30 cellular contexts compared by ENCODE assay signal in the genomic region with DNA sequence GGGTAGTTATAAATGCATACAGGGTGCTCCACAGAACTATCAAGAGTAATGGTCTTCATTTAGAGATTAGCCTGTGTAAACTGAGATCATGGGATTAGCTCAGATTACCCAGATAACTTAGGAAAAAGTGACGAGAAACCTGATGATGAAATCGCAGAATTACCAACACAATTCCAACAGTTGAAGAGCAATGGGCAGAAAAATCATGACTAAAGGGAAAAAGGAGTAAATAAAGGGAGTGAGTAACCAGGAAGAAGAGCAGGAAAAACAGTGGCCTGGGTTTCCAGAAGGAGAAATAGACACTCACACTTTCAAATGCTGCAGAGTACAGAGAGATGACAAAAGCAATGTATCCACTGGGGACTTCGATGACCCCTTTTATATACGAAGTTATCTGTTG.
"Had no signal": no experiment of that assay in that cellular context is flagged by ENCODE, and none has a peak within 500 bp of the region (broad histone marks: within the 10 kb centered on the region; RNA-seq: fewer than 3 reads in every experiment).

No MANE protein-coding gene starts in this region.

- H3K4me2 ChIP-seq: neural progenitor cell had no signal

- DNase-seq: hypothalamus; immature natural killer cell; kidney; left ventricle myocardium inferior; mesendoderm; naive B cell; natural killer cell; nephron progenitor cell; occipital lobe; ovary; stimulated activated CD4-positive, alpha-beta T cell treated with anti-CD3 and anti-CD28 coated beads, Interleukin-12 subunit alpha, Interleukin-12 subunit beta, amount 100 ng/mL, for 4 hours; stimulated activated CD4-positive, alpha-beta T cell treated with anti-CD3 and anti-CD28 coated beads, Interleukin-15, amount 100 ng/mL, for 24 hours; stimulated activated CD4-positive, alpha-beta T cell treated with anti-CD3 and anti-CD28 coated beads, Interleukin-2, amount 100 ng/mL, for 24 hours; stimulated activated CD4-positive, alpha-beta T cell treated with anti-CD3 and anti-CD28 coated beads, Interleukin-4, amount 100 ng/mL, for 1 hour; stimulated activated naive B cell treated with anti-CD40 and anti-IgM and Interleukin-4, amounts not matched to agents 10 μg/mL and 1 μg/mL and 100 μg/mL, for 72 hours; stimulated activated naive CD8-positive, alpha-beta T cell treated with anti-CD3 and anti-CD28 coated beads, Interleukin-15, Interleukin-2, amounts not matched to agents 100 U/mL and 50 U/mL, for 24 hours; stomach; testis; thyroid gland; transverse colon; upper lobe of left lung had no signal

- ATAC-seq: natural killer cell; sciatic nerve; stimulated activated naive B cell treated with anti-CD40 and anti-IgM and Interleukin-4, amounts not matched to agents 10 μg/mL and 1 μg/mL and 100 μg/mL, for 72 hours; stimulated activated naive CD8-positive, alpha-beta T cell treated with anti-CD3 and anti-CD28 coated beads, Interleukin-15, Interleukin-2, amounts not matched to agents 100 U/mL and 50 U/mL, for 24 hours had no signal

- H3K36me3 ChIP-seq: left ventricle myocardium inferior, neural progenitor cell, neutrophil, ovary, right atrium auricular region, stomach, thyroid gland, transverse colon, upper lobe of left lung, vagina had no signal

- H2AFZ ChIP-seq: neural progenitor cell had no signal

- H3K27ac ChIP-seq: left ventricle myocardium inferior, neural progenitor cell, neutrophil, ovary, right atrium auricular region, skin epidermis, stomach, testis, thyroid gland, transverse colon, upper lobe of left lung, vagina had no signal

- H3K9me3 Mint-ChIP-seq: nephron progenitor cell had no signal

- H3K4me1 ChIP-seq: neural progenitor cell, right atrium auricular region, stomach, testis, thyroid gland, transverse colon, upper lobe of left lung, vagina had no signal

- H3K36me3 Mint-ChIP-seq: immature natural killer cell; mesothelial cell of epicardium; naive B cell; neural progenitor cell; stimulated activated naive B cell treated with anti-CD40 and anti-IgM and Interleukin-4, amounts not matched to agents 10 μg/mL and 1 μg/mL and 100 μg/mL, for 72 hours had no signal

- H3K27ac Mint-ChIP-seq: immature natural killer cell; mesothelial cell of epicardium; naive B cell; natural killer cell; nephron progenitor cell; neural progenitor cell; progenitor cell of endocrine pancreas; stimulated activated naive B cell treated with anti-CD40 and anti-IgM and Interleukin-4, amounts not matched to agents 10 μg/mL and 1 μg/mL and 100 μg/mL, for 72 hours had no signal

- H3K27me3 ChIP-seq: neural progenitor cell, neutrophil, ovary, right atrium auricular region, stomach, testis, thyroid gland, transverse colon, upper lobe of left lung, vagina had no signal

- H3K27me3 Mint-ChIP-seq: naive B cell; stimulated activated naive B cell treated with anti-CD40 and anti-IgM and Interleukin-4, amounts not matched to agents 10 μg/mL and 1 μg/mL and 100 μg/mL, for 72 hours had no signal

- H3K4me1 Mint-ChIP-seq: immature natural killer cell; mesothelial cell of epicardium; naive B cell; natural killer cell; nephron progenitor cell; neural progenitor cell; stimulated activated naive B cell treated with anti-CD40 and anti-IgM and Interleukin-4, amounts not matched to agents 10 μg/mL and 1 μg/mL and 100 μg/mL, for 72 hours had no signal

- H3K4me3 Mint-ChIP-seq: immature natural killer cell; mesothelial cell of epicardium; naive B cell; natural killer cell; nephron progenitor cell; neural progenitor cell; stimulated activated naive B cell treated with anti-CD40 and anti-IgM and Interleukin-4, amounts not matched to agents 10 μg/mL and 1 μg/mL and 100 μg/mL, for 72 hours had no signal

- H3K9me3 ChIP-seq: left ventricle myocardium inferior, neutrophil, ovary, right atrium auricular region, stomach, testis, thyroid gland, transverse colon, upper lobe of left lung, vagina had no signal

- H3K4me3 ChIP-seq: left ventricle myocardium inferior, lung, neural progenitor cell, ovary, right atrium auricular region, skin epidermis, stomach, testis, thyroid gland, transverse colon, upper lobe of left lung, vagina had no signal
